8 cellular contexts compared by ENCODE assay signal in the genomic region with DNA sequence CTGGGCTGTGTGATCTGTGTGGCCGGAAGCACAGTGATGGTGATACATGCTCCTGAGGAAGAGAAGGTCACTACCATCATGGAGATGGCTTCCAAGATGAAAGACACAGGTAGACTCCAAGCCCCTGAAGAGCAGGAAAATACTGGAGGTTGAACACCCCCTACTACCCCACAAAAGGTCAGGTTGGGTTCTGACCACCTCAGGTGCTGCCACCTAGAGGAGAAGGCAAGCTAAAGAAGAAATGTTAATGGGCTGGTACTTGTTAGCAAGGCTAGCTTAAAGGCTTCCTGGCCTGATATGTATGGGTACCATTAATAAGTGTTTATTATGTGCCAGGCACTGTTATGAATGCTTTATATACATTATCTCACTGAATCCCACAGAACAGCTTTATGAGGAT. TPM values are rescaled to one million over a fixed set of nuclear protein-coding genes. Genes with fewer than 3 reads are reported as not detected.
DNase-seq lines count a peak whose midpoint lies in the region; ATAC-seq, FAIRE-seq and TF ChIP-seq lines count a peak whose summit lies in the region.

No MANE protein-coding gene starts in this region.

- FAIRE-seq in urothelium cell line (lab: Jason Lieb, UNC): no peak

- TF ChIP-seq CTCF in WI38 (IDR thresholded peaks at IDR 0.05; ENCODE audit: low read depth, low read length): peak; percentile 43

- H3K4me3 ChIP-seq in WI38 (ENCODE audit: low read depth, low read length): no peak overlapping the region

- peak; percentile 57 for ATAC-seq in HG02981 (IDR thresholded peaks at IDR 0.05; ENCODE audit: unreplicated experiment)

- DNase-seq in ELR (ENCODE audit: low read depth): peak; percentile 71
- DNase-seq in iPS-NIHi11 (ENCODE audit: low spot score): peak; percentile 70
- peak; percentile 55 for DNase-seq in urothelium cell line (ENCODE audit: low spot score)
- DNase-seq in NCI-H2196 treated with DMSO at 0.1 percent for 48 hours (lab: John Stamatoyannopoulos, UW; ENCODE audit: unreplicated experiment): no peak
- no peak for DNase-seq in occipital lobe (lab: John Stamatoyannopoulos, UW)
- no peak for DNase-seq in putamen (ENCODE audit: low spot score)

RNA-seq across cellular contexts. Expression of a gene that starts 11.7 kb away (rescaled TPM):
- not detected for total RNA-seq in occipital lobe

Comparison
In these comparisons a context has a peak if more than half of its experiments do, and no peak if none do; other contexts are left out.
1. DNase-seq: peak in ELR (single experiment), iPS-NIHi11 (single experiment) and urothelium cell line (single experiment); none in NCI-H2196 treated with DMSO at 0.1 percent for 48 hours (single experiment), occipital lobe (single experiment) and putamen (single experiment).